Comparison of ENCODE assay signal across 21 cellular contexts in the genomic region with DNA sequence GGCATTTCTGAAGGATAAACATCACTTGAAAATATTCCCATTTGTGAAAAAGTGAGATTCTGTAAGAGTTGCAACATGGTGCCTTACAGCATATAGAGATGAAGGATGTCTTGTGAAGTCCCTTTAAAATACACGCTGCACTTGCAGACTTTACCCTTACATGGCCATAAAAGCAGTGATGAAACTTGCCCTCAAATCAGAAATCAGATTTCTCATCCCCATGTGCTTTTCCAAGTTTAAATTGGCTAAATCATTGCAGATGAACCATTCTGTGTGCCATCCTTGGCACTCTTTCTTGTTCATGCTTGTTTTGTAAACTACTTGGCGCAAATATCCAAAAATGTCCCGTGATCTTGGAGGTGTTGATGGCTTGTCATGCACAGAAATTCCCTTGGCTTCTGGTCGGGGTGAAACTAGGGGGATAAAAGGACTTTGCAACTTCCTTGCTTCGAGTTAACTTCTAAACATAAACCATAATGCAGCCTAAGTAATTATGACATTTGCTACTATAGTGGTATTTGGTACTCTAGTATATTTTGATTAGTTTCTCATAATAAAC.
"Had no signal": no experiment of that assay in that cellular context is flagged by ENCODE, and none has a peak within 500 bp of the region (broad histone marks: within the 10 kb centered on the region; RNA-seq: fewer than 3 reads in every experiment).

No MANE protein-coding gene starts in this region.

- H3K36me3 ChIP-seq: upper lobe of right lung had no signal

- DNase-seq: activated CD4-positive, alpha-beta T cell treated with anti-CD3 and anti-CD28 coated beads for 4 hours; activated CD4-positive, alpha-beta T cell treated with anti-CD3 and anti-CD28 coated beads, Interleukin-2, amount 50 U/mL, for 48 hours; activated CD4-positive, CD25-positive, alpha-beta regulatory T cell; activated CD8-positive, alpha-beta memory T cell treated with anti-CD3 and anti-CD28 coated beads, Interleukin-2, amount 50 U/mL, for 48 hours; activated naive CD4-positive, alpha-beta T cell treated with Interleukin-2 at 50 U/mL for 16 hours; activated T-cell treated with anti-CD3 and anti-CD28 coated beads, Interleukin-2, amount 50 U/mL, for 4 hours; amygdala; cerebellar nuclear complex; foreskin melanocyte; glutamatergic neuron; hypothalamus; lower lobe of right lung; naive B cell; retina; spleen; stimulated activated CD4-positive, alpha-beta T cell treated with anti-CD3 and anti-CD28 coated beads, Interleukin-4, amount 100 ng/mL, for 1 hour; stimulated activated naive CD4-positive, alpha-beta T cell treated with Interleukin-2 at 50 U/mL for 16 hours; T-helper 1 cell; T1000; upper lobe of right lung had no signal

- H3K9me3 ChIP-seq: lower lobe of right lung, spleen, upper lobe of right lung had no signal

- H3K27me3 Mint-ChIP-seq: naive B cell had no signal

- H3K4me3 ChIP-seq: coronary artery, lower lobe of right lung, spleen, upper lobe of right lung had no signal

- H3K27ac ChIP-seq: coronary artery, lower lobe of right lung, spleen, upper lobe of right lung had no signal

- ATAC-seq: activated T-cell treated with anti-CD3 and anti-CD28 coated beads, Interleukin-2, amount 50 U/mL, for 4 hours; lower lobe of right lung; upper lobe of right lung had no signal

- H3K4me1 ChIP-seq: lower lobe of right lung, spleen, upper lobe of right lung had no signal

- H3K27me3 ChIP-seq: spleen, upper lobe of right lung had no signal

- H3K4me3 Mint-ChIP-seq: activated T-cell treated with anti-CD3 and anti-CD28 coated beads, Interleukin-2, amount 50 U/mL, for 4 hours; naive B cell had no signal

- H3K9me3 Mint-ChIP-seq: activated T-cell treated with anti-CD3 and anti-CD28 coated beads, Interleukin-2, amount 50 U/mL, for 4 hours; naive B cell had no signal
